ENCODE assay signal across 9 cellular contexts in the genomic region with DNA sequence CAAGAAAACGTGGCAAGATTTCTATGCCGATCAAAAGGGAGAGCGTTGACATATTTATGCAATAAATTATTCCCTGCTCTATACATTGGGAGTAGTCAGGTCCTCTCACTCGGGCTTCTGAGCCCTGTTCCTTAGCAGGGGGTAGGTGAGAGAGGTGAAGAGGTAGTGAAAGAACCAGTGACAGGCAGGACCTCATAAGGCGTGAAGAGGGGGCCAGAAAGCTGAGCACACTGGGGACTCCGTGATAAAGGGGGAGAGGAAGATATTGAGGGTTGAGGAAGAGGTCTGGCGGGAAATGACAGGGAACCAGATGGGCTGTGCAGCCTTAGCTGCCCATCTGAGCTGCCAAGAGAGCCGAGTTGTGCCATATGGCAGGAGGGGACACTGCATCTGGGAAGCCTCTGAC. TPM values are rescaled to one million over a fixed set of nuclear protein-coding genes. Genes with fewer than 3 reads are reported as not detected.
DNase-seq lines count a peak whose midpoint lies in the region; ATAC-seq, FAIRE-seq and TF ChIP-seq lines count a peak whose summit lies in the region.
"Had no signal": no experiment of that assay in that cellular context is flagged by ENCODE, and none has a peak within 500 bp of the region (broad histone marks: within the 10 kb centered on the region; RNA-seq: fewer than 3 reads in every experiment).

No MANE protein-coding gene starts in this region.

- no peak for TF ChIP-seq POLR2A in A549 (IDR thresholded peaks at IDR 0.05; ENCODE audit: low read length)

- H3K9me3 ChIP-seq in A549 = no peaks in the 10 kb centered on the region
- H3K9me3 ChIP-seq in lower lobe of right lung = no peaks in the 10 kb centered on the region

- WGBS in A549 (ENCODE audit: missing lambda C conversion rate) = 24% methylated on average over 8 of the region's 8 CpGs

- H3K27ac Mint-ChIP-seq in activated naive CD8-positive, alpha-beta T cell treated with anti-CD3 and anti-CD28 coated beads for 36 hours = no peak overlapping the region

- no peak for TF ChIP-seq RAD21 in A549 (conservative IDR thresholded peaks at IDR 0.05 in 1 of 2, IDR thresholded peaks at IDR 0.05 in 1 of 2)

- no peaks in the 10 kb centered on the region for H3K36me3 Mint-ChIP-seq in activated naive CD8-positive, alpha-beta T cell treated with anti-CD3 and anti-CD28 coated beads for 36 hours

- intact Hi-C loops in lower lobe of right lung (cut with DNase I) = no loop called here

- peak overlapping the region; percentile 79 for H3K4me3 Mint-ChIP-seq in activated naive CD8-positive, alpha-beta T cell treated with anti-CD3 and anti-CD28 coated beads for 36 hours

- FAIRE-seq in A549 (lab: Jason Lieb, UNC) = no peak
- FAIRE-seq: frontal cortex had no signal

- POLR2A ChIA-PET in A549 (lab: Yijun Ruan, JAX) = no interaction called here

- H3K4me1 Mint-ChIP-seq in activated naive CD8-positive, alpha-beta T cell treated with anti-CD3 and anti-CD28 coated beads for 36 hours = peaks cover 32% of the 10 kb centered on the region

- H3K27ac ChIP-seq in A549 (peak overlapping the region; percentile 52 to 66; a peak in 3 of 6 replicates), lower lobe of right lung (no peak overlapping the region)

- ATAC-seq in A549 (peak; percentile 15 to 18; a peak in 5 of 6 replicates), GM18870 (IDR thresholded peaks at IDR 0.05; ENCODE audit: unreplicated experiment) (peak; percentile 3), HG03457 (IDR thresholded peaks at IDR 0.05; ENCODE audit: unreplicated experiment) (peak; percentile 3), lower lobe of right lung (no peak), HG02852 (IDR thresholded peaks at IDR 0.05; ENCODE audit: unreplicated experiment) (no peak)
- no peak for ATAC-seq in activated CD4-positive, CD25-positive, alpha-beta regulatory T cell treated with anti-CD3 and anti-CD28 coated beads, Interleukin-2, amount 50 U/mL, for 24 hours

- H3K9me3 Mint-ChIP-seq in activated naive CD8-positive, alpha-beta T cell treated with anti-CD3 and anti-CD28 coated beads for 36 hours = no peaks in the 10 kb centered on the region

- CTCF ChIA-PET in A549 (lab: Yijun Ruan, JAX) = interaction anchor here (1.0 kb wide), 1 partner anchor 134 kb away, joined by 3 read pairs; a partner anchor contains a TSS

- peak overlapping the region; percentile 54 for H3K4me3 ChIP-seq in A549
- H3K4me3 ChIP-seq in lower lobe of right lung = peak overlapping the region; percentile 54

- H3K27me3 Mint-ChIP-seq in activated naive CD8-positive, alpha-beta T cell treated with anti-CD3 and anti-CD28 coated beads for 36 hours = peaks cover 80% of the 10 kb centered on the region

- H3K36me3 ChIP-seq in lower lobe of right lung = no peaks in the 10 kb centered on the region

- peaks cover 61% of the 10 kb centered on the region for H3K27me3 ChIP-seq in lower lobe of right lung (ENCODE audit: low read depth)

- no peak for TF ChIP-seq EP300 in A549 (IDR thresholded peaks at IDR 0.05)

- peaks cover 23% of the 10 kb centered on the region for H3K4me1 ChIP-seq in A549
- H3K4me1 ChIP-seq in lower lobe of right lung = peaks cover 33% of the 10 kb centered on the region

- TF ChIP-seq CTCF in A549 (IDR thresholded peaks at IDR 0.05) = no peak
- no peak for TF ChIP-seq CTCF in lower lobe of right lung (IDR thresholded peaks at IDR 0.05)

- DNase-seq in A549 (ENCODE audit: low read depth in 1 of 2, low spot score in 1 of 2) = no peak
- peak; percentile 3 for DNase-seq in activated naive CD8-positive, alpha-beta T cell treated with anti-CD3 and anti-CD28 coated beads for 36 hours
- no peak for DNase-seq in lower lobe of right lung
- no peak for DNase-seq in NCI-H526 (lab: John Stamatoyannopoulos, UW)

- H3K4me2 ChIP-seq in A549 = peak overlapping the region; percentile 98

TF ChIP-seq in A549, 52 proteins besides CTCF, POLR2A, EP300 and RAD21:
- TF ChIP-seq ZFP36 (IDR thresholded peaks at IDR 0.05; ENCODE audit: borderline replicate concordance, partially characterized antibody) = no peak
- no peak for TF ChIP-seq ZC3H11A (IDR thresholded peaks at IDR 0.05)
- no peak for TF ChIP-seq ZNF302 (CRISPR knock-in tag; IDR thresholded peaks at IDR 0.05)
- TF ChIP-seq, protein P1, sequence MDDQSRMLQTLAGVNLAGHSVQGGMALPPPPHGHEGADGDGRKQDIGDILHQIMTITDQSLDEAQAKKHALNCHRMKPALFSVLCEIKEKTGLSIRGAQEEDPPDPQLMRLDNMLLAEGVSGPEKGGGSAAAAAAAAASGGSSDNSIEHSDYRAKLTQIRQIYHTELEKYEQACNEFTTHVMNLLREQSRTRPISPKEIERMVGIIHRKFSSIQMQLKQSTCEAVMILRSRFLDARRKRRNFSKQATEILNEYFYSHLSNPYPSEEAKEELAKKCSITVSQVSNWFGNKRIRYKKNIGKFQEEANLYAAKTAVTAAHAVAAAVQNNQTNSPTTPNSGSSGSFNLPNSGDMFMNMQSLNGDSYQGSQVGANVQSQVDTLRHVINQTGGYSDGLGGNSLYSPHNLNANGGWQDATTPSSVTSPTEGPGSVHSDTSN (IDR thresholded peaks at IDR 0.05) = no peak
- TF ChIP-seq RCOR1 (IDR thresholded peaks at IDR 0.05; ENCODE audit: low read depth, low read length) = no peak
- TF ChIP-seq MAFK (IDR thresholded peaks at IDR 0.05; ENCODE audit: partially characterized antibody) = no peak
- TF ChIP-seq RARB (CRISPR knock-in tag; IDR thresholded peaks at IDR 0.05) = no peak
- TF ChIP-seq CBX2 (IDR thresholded peaks at IDR 0.05; ENCODE audit: borderline replicate concordance, low read depth) = no peak
- no peak for TF ChIP-seq KDM5A (IDR thresholded peaks at IDR 0.05)
- no peak for TF ChIP-seq NFE2L2 (conservative IDR thresholded peaks at IDR 0.05; ENCODE audit: low read length)
- no peak for TF ChIP-seq BHLHE40 (IDR thresholded peaks at IDR 0.05; ENCODE audit: low read depth, low read length)
- no peak for TF ChIP-seq ZSCAN20 (CRISPR knock-in tag; IDR thresholded peaks at IDR 0.05)
- no peak for TF ChIP-seq SREBF2 (IDR thresholded peaks at IDR 0.05)
- TF ChIP-seq, protein P2, sequence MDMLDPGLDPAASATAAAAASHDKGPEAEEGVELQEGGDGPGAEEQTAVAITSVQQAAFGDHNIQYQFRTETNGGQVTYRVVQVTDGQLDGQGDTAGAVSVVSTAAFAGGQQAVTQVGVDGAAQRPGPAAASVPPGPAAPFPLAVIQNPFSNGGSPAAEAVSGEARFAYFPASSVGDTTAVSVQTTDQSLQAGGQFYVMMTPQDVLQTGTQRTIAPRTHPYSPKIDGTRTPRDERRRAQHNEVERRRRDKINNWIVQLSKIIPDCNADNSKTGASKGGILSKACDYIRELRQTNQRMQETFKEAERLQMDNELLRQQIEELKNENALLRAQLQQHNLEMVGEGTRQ (IDR thresholded peaks at IDR 0.05) = no peak
- TF ChIP-seq GATA3 (IDR thresholded peaks at IDR 0.05; ENCODE audit: borderline replicate concordance) = no peak
- TF ChIP-seq SMC3 (IDR thresholded peaks at IDR 0.05) = no peak
- TF ChIP-seq FOSB (CRISPR knock-in tag; IDR thresholded peaks at IDR 0.05) = no peak
- TF ChIP-seq CEBPB (IDR thresholded peaks at IDR 0.05) = no peak

RNA-seq across cellular contexts. Expression of a gene that starts 0.7 kb away (rescaled TPM):
- polyA plus RNA-seq in A549 (2011; rRNA removed) (0.04 and 0.05 TPM in 2 replicates), A549 (2017; fragmentation: RNase III; extraction: RNeasy Plus Mini Kit Qiagen cat#74134 plus additional on column Dnase treatment) (not detected in 3 replicates)
- polyA plus RNA-seq in A549 (2012; cell fraction: cytosol; rRNA removed) = 0.01 TPM in 1 of 2 replicates, not detected in the other
- polyA plus RNA-seq in A549 (2012; cell fraction: nucleus; rRNA removed) = 0.02 TPM in 1 of 2 replicates, not detected in the other
- polyA minus RNA-seq in A549 (2011; rRNA and poly(A)+ RNA removed) = not detected in 2 replicates
- total RNA-seq in activated naive CD8-positive, alpha-beta T cell treated with anti-CD3 and anti-CD28 coated beads for 36 hours = not detected
- total RNA-seq in lower lobe of right lung = 0.24 TPM
- total RNA-seq: frontal cortex had no signal

RNA-seq across cellular contexts. Expression of a gene that starts 13.7 kb away (rescaled TPM):
- polyA plus RNA-seq in A549 (2011; rRNA removed) (67.9 and 86.0 TPM in 2 replicates), A549 (2017; fragmentation: RNase III; extraction: RNeasy Plus Mini Kit Qiagen cat#74134 plus additional on column Dnase treatment) (51.2 to 55.7 TPM (median 51.8 TPM) in 3 replicates)
- polyA plus RNA-seq in A549 (2012; cell fraction: cytosol; rRNA removed) = 14.4 and 15.3 TPM in 2 replicates
- 4.7 and 7.0 TPM in 2 replicates for polyA plus RNA-seq in A549 (2012; cell fraction: nucleus; rRNA removed)
- 10.4 and 13.4 TPM in 2 replicates for polyA minus RNA-seq in A549 (2011; rRNA and poly(A)+ RNA removed)
- not detected for total RNA-seq in activated naive CD8-positive, alpha-beta T cell treated with anti-CD3 and anti-CD28 coated beads for 36 hours
- total RNA-seq in lower lobe of right lung = 10.8 TPM

RNA-seq across cellular contexts. Expression of a gene that starts 53.4 kb away (rescaled TPM):
- polyA plus RNA-seq in A549 (2011; rRNA removed) (1.7 and 2.2 TPM in 2 replicates), A549 (2017; fragmentation: RNase III; extraction: RNeasy Plus Mini Kit Qiagen cat#74134 plus additional on column Dnase treatment) (1.7 to 2.2 TPM (median 1.7 TPM) in 3 replicates)
- polyA plus RNA-seq in A549 (2012; cell fraction: cytosol; rRNA removed) = 2.1 and 2.6 TPM in 2 replicates
- polyA plus RNA-seq in A549 (2012; cell fraction: nucleus; rRNA removed) = 5.5 and 7.5 TPM in 2 replicates
- 1.5 and 4.4 TPM in 2 replicates for polyA minus RNA-seq in A549 (2011; rRNA and poly(A)+ RNA removed)
- under 1 TPM; 0.31 to 0.32 TPM for total RNA-seq in activated naive CD8-positive, alpha-beta T cell treated with anti-CD3 and anti-CD28 coated beads for 36 hours
- 0.56 TPM for total RNA-seq in lower lobe of right lung
- total RNA-seq: frontal cortex had no signal

RNA-seq across cellular contexts. Expression of a gene that starts 59.7 kb away (rescaled TPM):
- polyA plus RNA-seq in A549 (2011; rRNA removed) = 2.2 and 2.6 TPM in 2 replicates
- polyA plus RNA-seq in A549 (2012; cell fraction: cytosol; rRNA removed) = 6.5 and 9.0 TPM in 2 replicates
- 19.7 and 26.4 TPM in 2 replicates for polyA plus RNA-seq in A549 (2012; cell fraction: nucleus; rRNA removed)
- 4.7 to 5.1 TPM (median 4.8 TPM) in 3 replicates for polyA plus RNA-seq in A549 (2017; fragmentation: RNase III; extraction: RNeasy Plus Mini Kit Qiagen cat#74134 plus additional on column Dnase treatment)
- polyA minus RNA-seq in A549 (2011; rRNA and poly(A)+ RNA removed) = 0.45 and 1.1 TPM in 2 replicates
- under 1 TPM in 1 of 2 experiments, not detected in 1; 0.14 TPM for total RNA-seq in activated naive CD8-positive, alpha-beta T cell treated with anti-CD3 and anti-CD28 coated beads for 36 hours
- total RNA-seq in lower lobe of right lung = 2.2 TPM
- total RNA-seq: frontal cortex had no signal

Comparison
In these comparisons a context has a peak if more than half of its experiments do, and no peak if none do; other contexts are left out.
1. ATAC-seq: peak in A549 (2 of 2), GM18870 (single experiment) and HG03457 (single experiment); none in lower lobe of right lung (0 of 2), activated CD4-positive, CD25-positive, alpha-beta regulatory T cell treated with anti-CD3 and anti-CD28 coated beads, Interleukin-2, amount 50 U/mL, for 24 hours (0 of 2) and HG02852 (single experiment).
2. RNA of a gene that starts 13.7 kb away (total RNA-seq): 10.8 TPM in lower lobe of right lung (single experiment); not detected in activated naive CD8-positive, alpha-beta T cell treated with anti-CD3 and anti-CD28 coated beads for 36 hours; every median in the first group is over 10 times any median in the second.